In genomic region chr12:12788131-12788530, GRCh38 we compare ENCODE assay signal across 9 cellular contexts. TPM values are rescaled to one million over a fixed set of nuclear protein-coding genes. Genes with fewer than 3 reads are reported as not detected.
A peak's percentile ranks its signal among the peaks of the same experiment; 100 is the strongest.
DNase-seq lines count a peak whose midpoint lies in the region; ATAC-seq, FAIRE-seq and TF ChIP-seq lines count a peak whose summit lies in the region.
"Had no signal": no experiment of that assay in that cellular context is flagged by ENCODE, and none has a peak within 500 bp of the region (broad histone marks: within the 10 kb centered on the region; RNA-seq: fewer than 3 reads in every experiment).

No MANE protein-coding gene starts in this region.

- no peaks in the 10 kb centered on the region for H3K9me2 ChIP-seq in hepatocyte (replicated peaks; ENCODE audit: insufficient read depth)

- peaks cover 36% of the 10 kb centered on the region for H3K4me1 Mint-ChIP-seq in T-helper 2 cell treated with Interferon-gamma antibody and Interleukin-4, amounts not matched to agents 5 μg/mL and 100 μg/mL, for 36 hours (ENCODE audit: low read depth)

- ATAC-seq in GM21381 (IDR thresholded peaks at IDR 0.05; ENCODE audit: unreplicated experiment) = no peak

- no peaks in the 10 kb centered on the region for H3K27me3 ChIP-seq in esophagus squamous epithelium
- H3K27me3 ChIP-seq in skeletal muscle satellite cell (ENCODE audit: control insufficient read depth, insufficient read depth, low read length) = no peaks in the 10 kb centered on the region
- no peaks in the 10 kb centered on the region for H3K27me3 ChIP-seq in hepatocyte

- H4K20me1 ChIP-seq in hepatocyte (ENCODE audit: insufficient read depth, poor library complexity, severe bottlenecking) = no peaks in the 10 kb centered on the region

- no peaks in the 10 kb centered on the region for H3K9me3 ChIP-seq in esophagus squamous epithelium
- no peaks in the 10 kb centered on the region for H3K9me3 ChIP-seq in skeletal muscle satellite cell (replicated peaks; ENCODE audit: low read length)
- H3K9me3 ChIP-seq in hepatocyte (ENCODE audit: low read depth) = no peaks in the 10 kb centered on the region

- H3K36me3 Mint-ChIP-seq in T-helper 2 cell treated with Interferon-gamma antibody and Interleukin-4, amounts not matched to agents 5 μg/mL and 100 μg/mL, for 36 hours (ENCODE audit: low read depth) = peaks cover 2% of the 10 kb centered on the region

- H2AFZ ChIP-seq in hepatocyte = no peak overlapping the region

- peak overlapping the region; percentile 85 for H3K4me3 Mint-ChIP-seq in T-helper 2 cell treated with Interferon-gamma antibody and Interleukin-4, amounts not matched to agents 5 μg/mL and 100 μg/mL, for 36 hours

- TF ChIP-seq CTCF in esophagus squamous epithelium (IDR thresholded peaks at IDR 0.05) (no peak), hepatocyte (IDR thresholded peaks at IDR 0.05; ENCODE audit: poor library complexity) (no peak)

- FAIRE-seq in GM19239 (lab: Jason Lieb, UNC) = peak; percentile 18

- H3K36me3 ChIP-seq in esophagus squamous epithelium (no peaks in the 10 kb centered on the region), skeletal muscle satellite cell (ENCODE audit: insufficient read depth, low read length) (no peaks in the 10 kb centered on the region), hepatocyte (replicated peaks; ENCODE audit: insufficient read depth, low read depth) (no peaks in the 10 kb centered on the region)

- H3K9ac ChIP-seq in skeletal muscle satellite cell (ENCODE audit: low read depth, low read length) = peak overlapping the region; percentile 78

- H3K27me3 Mint-ChIP-seq in T-helper 2 cell treated with Interferon-gamma antibody and Interleukin-4, amounts not matched to agents 5 μg/mL and 100 μg/mL, for 36 hours (ENCODE audit: low read depth) = no peaks in the 10 kb centered on the region

- H3K4me2 ChIP-seq in skeletal muscle satellite cell (ENCODE audit: low read length) (no peak overlapping the region), hepatocyte (no peak overlapping the region)

- H3K4me3 ChIP-seq in esophagus squamous epithelium (peak overlapping the region in 3 of 4 donors; percentile 9 to 84 (median 62)), skeletal muscle satellite cell (ENCODE audit: low read length) (no peak overlapping the region), hepatocyte (no peak overlapping the region)

- 38 to 62% methylated on average over 3 to 4 of the region's 6 CpGs for WGBS in esophagus squamous epithelium, 2 donors
- 89% methylated on average over 6 of the region's 6 CpGs for WGBS in hepatocyte (ENCODE audit: low lambda C conversion rate, missing lambda C conversion rate)

- no peaks in the 10 kb centered on the region for H3K79me2 ChIP-seq in hepatocyte

- intact Hi-C loops in esophagus squamous epithelium (cut with DNase I) = no loop called here

- no peaks in the 10 kb centered on the region for H3K9me3 Mint-ChIP-seq in T-helper 2 cell treated with Interferon-gamma antibody and Interleukin-4, amounts not matched to agents 5 μg/mL and 100 μg/mL, for 36 hours

- H3K4me1 ChIP-seq in esophagus squamous epithelium (peaks cover 15 to 57% (median 27%) of the 10 kb centered on the region in 3 donors), skeletal muscle satellite cell (ENCODE audit: control insufficient read depth, insufficient read depth, low read length) (peaks cover 23% of the 10 kb centered on the region), hepatocyte (ENCODE audit: insufficient read depth) (peaks cover 32% of the 10 kb centered on the region)

- no peak for TF ChIP-seq POLR2A in esophagus squamous epithelium (IDR thresholded peaks at IDR 0.05)

- DNase-seq in GM19239 (ENCODE audit: insufficient read length, low spot score) = no peak
- no peak for DNase-seq in T-helper 2 cell treated with Interferon-gamma antibody and Interleukin-4, amounts not matched to agents 5 μg/mL and 100 μg/mL, for 36 hours (ENCODE audit: low spot score)
- no peak for DNase-seq in esophagus squamous epithelium (lab: John Stamatoyannopoulos, UW)
- DNase-seq in hepatocyte (ENCODE audit: low spot score) = no peak
- no peak for DNase-seq in CD1c-positive myeloid dendritic cell (ENCODE audit: extremely low spot score)
- DNase-seq in GM03348 (ENCODE audit: low spot score) = no peak
- DNase-seq: cortex of kidney had no signal

- peak overlapping the region; percentile 89 for H3K27ac Mint-ChIP-seq in T-helper 2 cell treated with Interferon-gamma antibody and Interleukin-4, amounts not matched to agents 5 μg/mL and 100 μg/mL, for 36 hours

- H3K27ac ChIP-seq in esophagus squamous epithelium = peak overlapping the region; percentile 84 to 96 (median 92)
- H3K27ac ChIP-seq in hepatocyte = no peak overlapping the region

RNA-seq across cellular contexts. Expression of gene APOLD1, which starts 2.7 kb away (rescaled TPM):
- 10 to 100 TPM in 1 of 4 donors, 1 to 10 TPM in 3; 2.5 to 14.1 (median 6.8) TPM for total RNA-seq in esophagus squamous epithelium
- 3.3 and 3.8 TPM in 2 replicates for total RNA-seq in skeletal muscle satellite cell (2012; rRNA removed)
- 5.6 and 6.0 TPM in 2 replicates for total RNA-seq in hepatocyte
- polyA plus RNA-seq in hepatocyte = 1.5 and 3.8 TPM in 2 replicates

RNA-seq across cellular contexts. Expression of gene DDX47, which starts 25.0 kb away (rescaled TPM):
- total RNA-seq in esophagus squamous epithelium = 10 to 100 TPM; 40.6 to 67.9 (median 55.3) TPM
- 72.8 and 86.7 TPM in 2 replicates for total RNA-seq in skeletal muscle satellite cell (2012; rRNA removed)
- total RNA-seq in hepatocyte = 69.4 and 74.4 TPM in 2 replicates
- polyA plus RNA-seq in hepatocyte = 51.6 and 56.2 TPM in 2 replicates

Comparison
In these comparisons a context has a peak if more than half of its experiments do, and no peak if none do; other contexts are left out.
1. H3K4me3 ChIP-seq: peak in esophagus squamous epithelium (3 of 4); none in skeletal muscle satellite cell (single experiment) and hepatocyte (single experiment).